Comparison of ENCODE assay signal across 20 cellular contexts in genomic region chr9:115461284-115461683, GRCh38.
DNase-seq lines count a peak whose midpoint lies in the region; ATAC-seq and TF ChIP-seq lines count a peak whose summit lies in the region.
"Had no signal": no experiment of that assay in that cellular context is flagged by ENCODE, and none has a peak within 500 bp of the region (broad histone marks: within the 10 kb centered on the region; RNA-seq: fewer than 3 reads in every experiment).

No MANE protein-coding gene starts in this region.

- H3K56ac ChIP-seq in mesendoderm (ENCODE audit: low read length): no peak overlapping the region

- no peak overlapping the region for H2AK5ac ChIP-seq in mesendoderm (ENCODE audit: low read length)

- H3K27ac ChIP-seq in coronary artery (peak overlapping the region; percentile 78 to 81), heart left ventricle (peak overlapping the region in 1 of 12 donors; percentile 48), aorta (ENCODE audit: low read depth in 1 of 2, low read length in 2 of 2) (peak overlapping the region; percentile 75 to 96), mesendoderm (ENCODE audit: low read depth, low read length) (no peak overlapping the region)
- H3K27ac ChIP-seq: C4-2B, GM23248, PC-9, RWPE1 had no signal

- TF ChIP-seq CTCF in coronary artery (IDR thresholded peaks at IDR 0.05): no peak
- no peak for TF ChIP-seq CTCF in heart left ventricle (IDR thresholded peaks at IDR 0.05)

- TF ChIP-seq POLR2A in heart left ventricle (IDR thresholded peaks at IDR 0.05): no peak

- no peak overlapping the region for H3K4me2 ChIP-seq in mesendoderm (ENCODE audit: low read length)
- H3K4me2 ChIP-seq: PC-9 had no signal

- H2BK15ac ChIP-seq in mesendoderm (replicated peaks; ENCODE audit: low read depth): no peak overlapping the region

- H3K4me3 ChIP-seq in coronary artery: no peak overlapping the region
- no peak overlapping the region for H3K4me3 ChIP-seq in heart left ventricle
- H3K4me3 ChIP-seq in aorta (ENCODE audit: low read length in 2 of 2): no peak overlapping the region
- no peak overlapping the region for H3K4me3 ChIP-seq in mesendoderm (ENCODE audit: low read length)
- H3K4me3 ChIP-seq: GM23248, K562, PC-9 had no signal

- H2BK120ac ChIP-seq in mesendoderm (ENCODE audit: low read depth, low read length): no peak overlapping the region

- DNase-seq in coronary artery (ENCODE audit: low spot score) (no peak), heart left ventricle (no peak), sciatic nerve (ENCODE audit: low spot score) (no peak), aorta (no peak), GM19240 (ENCODE audit: insufficient read length, low spot score) (no peak), mesendoderm (no peak)
- DNase-seq: AML-193, DND-41, GM23248, HCEC 1CT, NCI-H1092 treated with DMSO at 0.1 percent for 48 hours, NCI-H146, NCI-H2029 treated with DMSO at 0.1 percent for 48 hours, NCI-H2171, NCI-H526, PC-9 had no signal

- H3K27me3 ChIP-seq in heart left ventricle (no peaks in the 10 kb centered on the region), aorta (ENCODE audit: control insufficient read depth in 1 of 2, insufficient read depth in 2 of 2, low read length in 1 of 2) (no peaks in the 10 kb centered on the region), mesendoderm (ENCODE audit: insufficient read depth, low read length, poor library complexity) (no peaks in the 10 kb centered on the region)

- H3K9ac ChIP-seq in mesendoderm (ENCODE audit: low read length): no peak overlapping the region
- H3K9ac ChIP-seq: GM23248 had no signal

- no peaks in the 10 kb centered on the region for H3K36me3 ChIP-seq in heart left ventricle
- H3K36me3 ChIP-seq in aorta (ENCODE audit: control insufficient read depth in 1 of 2, insufficient read depth in 2 of 2, low read length in 1 of 2): no peaks in the 10 kb centered on the region
- H3K36me3 ChIP-seq in mesendoderm (ENCODE audit: control insufficient read depth, insufficient read depth, low read length): no peaks in the 10 kb centered on the region

- H3K9me3 ChIP-seq in heart left ventricle (no peaks in the 10 kb centered on the region), aorta (ENCODE audit: control insufficient read depth, low read length) (no peaks in the 10 kb centered on the region)

- H3K4ac ChIP-seq in mesendoderm (ENCODE audit: low read depth, low read length): no peak overlapping the region

- no peaks in the 10 kb centered on the region for H3K79me2 ChIP-seq in mesendoderm (ENCODE audit: control insufficient read depth, insufficient read depth, low read length)

- 56 to 61% (median 59%) methylated on average over 3 of the region's 3 CpGs for WGBS in heart left ventricle, 4 donors
- 3 to 8% methylated on average over 3 of the region's 3 CpGs for WGBS in aorta, 2 donors
- WGBS in mesendoderm (ENCODE audit: extremely low coverage, insufficient coverage, low lambda C conversion rate): no CpG with 5 or more reads among the region's 3 CpGs

- H3K18ac ChIP-seq in mesendoderm (ENCODE audit: low read length): no peak overlapping the region

- H4K5ac ChIP-seq in mesendoderm (ENCODE audit: low read length): no peak overlapping the region

- no peak overlapping the region for H2BK5ac ChIP-seq in mesendoderm (ENCODE audit: low read length)

- no peak overlapping the region for H3K23ac ChIP-seq in mesendoderm (ENCODE audit: low read length)

- no peaks in the 10 kb centered on the region for H3K79me1 ChIP-seq in mesendoderm (ENCODE audit: low read length)

- intact Hi-C loops in heart left ventricle (cut with DNase I): no loop called here
- intact Hi-C loops in sciatic nerve (cut with DNase I): no loop called here
- intact Hi-C loops in aorta (cut with DNase I): no loop called here

- no peak overlapping the region for H4K8ac ChIP-seq in mesendoderm (ENCODE audit: low read depth, low read length)

- H3K4me1 ChIP-seq in heart left ventricle: peaks cover 0 to under 1% (median 0%) of the 10 kb centered on the region in 12 donors
- peaks cover 10 to 12% of the 10 kb centered on the region in 2 donors for H3K4me1 ChIP-seq in aorta (ENCODE audit: control insufficient read depth in 1 of 2, insufficient read depth in 2 of 2, low read length in 2 of 2)
- H3K4me1 ChIP-seq in mesendoderm (ENCODE audit: control insufficient read depth, low read depth, low read length): no peaks in the 10 kb centered on the region

- ATAC-seq in heart left ventricle (peak; percentile 58 to 90 (median 70)), sciatic nerve (peak; percentile 84), aorta (ENCODE audit: low FRiP score) (peak; percentile 57), GM18873 (IDR thresholded peaks at IDR 0.05; ENCODE audit: low FRiP score, unreplicated experiment) (no peak)
- ATAC-seq: K562 had no signal
